Comparison of ENCODE assay signal across 8 cellular contexts in the genomic region with DNA sequence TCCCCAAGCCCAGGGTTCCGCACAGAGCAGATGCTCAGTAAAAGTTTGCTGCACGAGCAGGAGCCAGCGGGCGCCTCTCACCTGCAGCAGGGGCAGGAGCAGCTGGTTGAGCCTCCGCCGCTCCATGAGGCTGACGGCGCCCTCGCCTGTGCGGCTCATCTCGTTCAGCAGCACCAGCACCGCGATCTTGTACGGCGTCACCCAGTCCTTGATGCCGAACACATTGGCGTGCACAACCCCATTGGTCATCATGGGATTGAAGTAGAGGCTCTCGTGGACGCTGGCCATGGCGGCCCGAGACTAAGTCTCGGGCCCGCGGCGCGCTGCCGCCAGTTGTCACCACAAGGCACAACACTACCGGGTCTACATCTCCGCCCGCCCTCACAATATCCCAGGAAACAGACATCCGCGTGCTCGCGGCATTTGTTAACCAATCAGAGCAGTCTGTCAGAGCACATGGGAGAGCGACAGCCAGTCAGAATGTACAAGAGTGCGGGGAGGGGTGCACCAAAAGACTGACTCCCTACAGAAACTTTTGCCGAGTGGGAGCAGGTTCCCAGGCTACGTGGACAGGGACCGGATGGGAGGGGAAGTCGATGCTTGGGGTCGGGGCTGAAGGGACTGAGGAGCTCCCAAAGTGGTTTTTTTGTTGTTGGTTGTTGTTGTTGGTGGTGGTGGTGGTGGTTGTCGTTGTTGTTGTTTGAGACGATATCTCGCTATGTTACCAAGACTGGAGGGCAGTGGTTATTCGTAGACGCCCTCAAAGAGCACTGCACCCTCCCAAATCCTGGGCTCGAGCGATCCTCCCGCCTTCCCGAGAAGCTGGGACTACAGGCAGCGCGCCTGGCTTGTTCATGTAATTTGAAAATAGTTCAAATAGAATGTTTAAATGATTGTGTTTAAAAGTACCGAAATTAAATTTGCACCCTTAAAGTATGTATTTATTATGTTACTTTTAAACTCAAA.
DNase-seq lines count a peak whose midpoint lies in the region; ATAC-seq and TF ChIP-seq lines count a peak whose summit lies in the region.

A gene with protein sequence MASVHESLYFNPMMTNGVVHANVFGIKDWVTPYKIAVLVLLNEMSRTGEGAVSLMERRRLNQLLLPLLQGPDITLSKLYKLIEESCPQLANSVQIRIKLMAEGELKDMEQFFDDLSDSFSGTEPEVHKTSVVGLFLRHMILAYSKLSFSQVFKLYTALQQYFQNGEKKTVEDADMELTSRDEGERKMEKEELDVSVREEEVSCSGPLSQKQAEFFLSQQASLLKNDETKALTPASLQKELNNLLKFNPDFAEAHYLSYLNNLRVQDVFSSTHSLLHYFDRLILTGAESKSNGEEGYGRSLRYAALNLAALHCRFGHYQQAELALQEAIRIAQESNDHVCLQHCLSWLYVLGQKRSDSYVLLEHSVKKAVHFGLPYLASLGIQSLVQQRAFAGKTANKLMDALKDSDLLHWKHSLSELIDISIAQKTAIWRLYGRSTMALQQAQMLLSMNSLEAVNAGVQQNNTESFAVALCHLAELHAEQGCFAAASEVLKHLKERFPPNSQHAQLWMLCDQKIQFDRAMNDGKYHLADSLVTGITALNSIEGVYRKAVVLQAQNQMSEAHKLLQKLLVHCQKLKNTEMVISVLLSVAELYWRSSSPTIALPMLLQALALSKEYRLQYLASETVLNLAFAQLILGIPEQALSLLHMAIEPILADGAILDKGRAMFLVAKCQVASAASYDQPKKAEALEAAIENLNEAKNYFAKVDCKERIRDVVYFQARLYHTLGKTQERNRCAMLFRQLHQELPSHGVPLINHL (minus strand): TSS at position 359 of the 966 bp plus-strand sequence. CDS start 71 bp downstream, at position 288.

- H3K27me3 Mint-ChIP-seq in central memory CD8-positive, alpha-beta T cell, result no peaks in the 10 kb centered on the region

- H3K4me1 Mint-ChIP-seq in central memory CD8-positive, alpha-beta T cell, result peaks cover 25% of the 10 kb centered on the region

- ATAC-seq in GM19025 (IDR thresholded peaks at IDR 0.05; ENCODE audit: low read depth, unreplicated experiment), result peak; percentile 98
- peak; percentile 98 for ATAC-seq in HG03342 (IDR thresholded peaks at IDR 0.05; ENCODE audit: unreplicated experiment)
- ATAC-seq in central memory CD8-positive, alpha-beta T cell (replicated peaks; ENCODE audit: extremely low read depth, poor library complexity, severe bottlenecking), result peak; percentile 97

- DNase-seq in AG09319 (ENCODE audit: extremely low read depth, low read depth), result peak; percentile 97
- peak; percentile 95 to 97 for DNase-seq in NCI-H446 (lab: John Stamatoyannopoulos, UW)
- peak; percentile 83 for DNase-seq in activated CD4-positive, CD25-positive, alpha-beta regulatory T cell treated with anti-CD3 and anti-CD28 coated beads, Interleukin-2, amount 50 U/mL, for 16 hours (ENCODE audit: low read depth, low spot score)
- DNase-seq in central memory CD8-positive, alpha-beta T cell (ENCODE audit: low spot score in 2 of 2), result peak; percentile 79 to 88
- DNase-seq in iris pigment epithelial cell (ENCODE audit: low read depth), result peak; percentile 99
- DNase-seq in stimulated activated CD4-positive, alpha-beta T cell treated with anti-CD3 and anti-CD28 coated beads, Interleukin-12 subunit alpha, Interleukin-12 subunit beta, amount 100 ng/mL, for 24 hours (ENCODE audit: low read depth in 2 of 2), result peak; percentile 82 to 85

- no peaks in the 10 kb centered on the region for H3K9me3 Mint-ChIP-seq in central memory CD8-positive, alpha-beta T cell

- peak within 1 kb of the TSS; percentile 92 for H3K27ac Mint-ChIP-seq in central memory CD8-positive, alpha-beta T cell (ENCODE audit: low read depth)

- no peak; the same call in none of the 2 replicates for TF ChIP-seq CTCF in AG09319 (IDR thresholded peaks at IDR 0.05; ENCODE audit: low read depth, low read length)

- peak within 1 kb of the TSS; percentile 82 for H3K4me3 Mint-ChIP-seq in central memory CD8-positive, alpha-beta T cell

- peaks cover 25% of the 10 kb centered on the region for H3K36me3 Mint-ChIP-seq in central memory CD8-positive, alpha-beta T cell (ENCODE audit: insufficient read depth)

Comparison
In these comparisons a context has a peak if more than half of its experiments do, and no peak if none do; other contexts are left out.
1. Peak in every context shown above with its lines: DNase-seq and ATAC-seq.